Comparison of ENCODE assay signal across 11 cellular contexts in genomic region chr12:112122823-112123690, GRCh38. TPM values are rescaled to one million over a fixed set of nuclear protein-coding genes. Genes with fewer than 3 reads are reported as not detected.
DNase-seq lines count a peak whose midpoint lies in the region; ATAC-seq and TF ChIP-seq lines count a peak whose summit lies in the region.
"Had no signal": no experiment of that assay in that cellular context is flagged by ENCODE, and none has a peak within 500 bp of the region (broad histone marks: within the 10 kb centered on the region; RNA-seq: fewer than 3 reads in every experiment).

No MANE protein-coding gene starts in this region.

- DNase-seq in Caki2 (ENCODE audit: low read depth): peak; percentile 64
- DNase-seq in NCI-H226: peak; percentile 85
- DNase-seq in endodermal cell: peak; percentile 36
- peak; percentile 27 for DNase-seq in non-pigmented ciliary epithelial cell (ENCODE audit: low read depth)
- DNase-seq in G401 (ENCODE audit: low spot score): no peak
- no peak for DNase-seq in stimulated activated naive CD4-positive, alpha-beta T cell treated with Interleukin-2 at 50 U/mL for 16 hours (lab: John Stamatoyannopoulos, UW)
- DNase-seq in NCI-H82 treated with DMSO at 0.1 percent for 48 hours (lab: John Stamatoyannopoulos, UW; ENCODE audit: unreplicated experiment): no peak
- DNase-seq: MV-4-11, naive B cell, T-helper 1 cell had no signal

- H3K9me3 Mint-ChIP-seq in endodermal cell: no peaks in the 10 kb centered on the region
- H3K9me3 Mint-ChIP-seq: naive B cell had no signal

- peaks cover 3% of the 10 kb centered on the region for H3K4me1 ChIP-seq in endodermal cell (ENCODE audit: control insufficient read depth, insufficient read depth, low read length)

- WGBS in endodermal cell (ENCODE audit: insufficient coverage in 1 of 2, insufficient read length in 1 of 2), 2 experiments: 85 to 87% methylated on average over 8 to 12 of the region's 12 CpGs

- in situ Hi-C loops in Caki2 (cut with HindIII; ENCODE audit: low pct_unique_long_range_greater_than_20kb, low sequenced_read_pairs) (no loop called here), G401 (cut with HindIII; ENCODE audit: low sequenced_read_pairs) (no loop called here)

- no peak overlapping the region for H3K27ac ChIP-seq in endodermal cell (ENCODE audit: low read depth, low read length)

- TF ChIP-seq CTCF in endodermal cell (conservative IDR thresholded peaks at IDR 0.05): no peak

- no peak overlapping the region for H3K4me3 ChIP-seq in endodermal cell (ENCODE audit: low read length)

- H3K36me3 Mint-ChIP-seq in endodermal cell (ENCODE audit: low read depth): no peaks in the 10 kb centered on the region
- H3K36me3 Mint-ChIP-seq: naive B cell had no signal

- peaks cover 11% of the 10 kb centered on the region for H3K4me1 Mint-ChIP-seq in endodermal cell

- H3K4me3 Mint-ChIP-seq in endodermal cell: no peak overlapping the region

- H3K27ac Mint-ChIP-seq in endodermal cell: no peak overlapping the region
- H3K27ac Mint-ChIP-seq: naive B cell had no signal

- H3K27me3 ChIP-seq in endodermal cell (ENCODE audit: control insufficient read depth, insufficient read depth, low read length, poor library complexity, severe bottlenecking): no peaks in the 10 kb centered on the region

- peaks cover 3% of the 10 kb centered on the region for H3K27me3 Mint-ChIP-seq in endodermal cell (ENCODE audit: insufficient read depth)

- no peak overlapping the region for H3K9ac ChIP-seq in endodermal cell (ENCODE audit: extremely low read depth, low read length, poor library complexity, severe bottlenecking)

- no peaks in the 10 kb centered on the region for H3K36me3 ChIP-seq in endodermal cell (ENCODE audit: control insufficient read depth, insufficient read depth, low read length)

- no peak for ATAC-seq in GM21528 (IDR thresholded peaks at IDR 0.05; ENCODE audit: low FRiP score, unreplicated experiment)

- no peaks in the 10 kb centered on the region for H3K9me3 ChIP-seq in endodermal cell (ENCODE audit: control insufficient read depth, low read length)

RNA-seq across cellular contexts. Expression of gene TRAFD1, which starts 2.3 kb away (rescaled TPM):
- total RNA-seq in Caki2 (2014; rRNA removed; shearing (Covaris generic); ENCODE audit: low replicate concordance): 26.4 and 32.3 TPM in 2 replicates
- 10 to 100 TPM; 25.2 to 28.9 TPM for total RNA-seq in endodermal cell
- polyA plus RNA-seq in endodermal cell (2013, experiment 1 of 2): 37.6 TPM
- polyA plus RNA-seq in endodermal cell (2013, experiment 2 of 2): 32.3 TPM
- total RNA-seq in G401 (2014; rRNA removed; shearing (Covaris generic)): 31.8 and 47.3 TPM in 2 replicates

RNA-seq across cellular contexts. Expression of gene NAA25, which starts 14.5 kb away (rescaled TPM):
- 7.9 and 29.2 TPM in 2 replicates for total RNA-seq in Caki2 (2014; rRNA removed; shearing (Covaris generic); ENCODE audit: low replicate concordance)
- total RNA-seq in endodermal cell: 10 to 100 TPM; 34.2 to 36.3 TPM
- 23.2 TPM for polyA plus RNA-seq in endodermal cell (2013, experiment 1 of 2)
- polyA plus RNA-seq in endodermal cell (2013, experiment 2 of 2): 20.1 TPM
- total RNA-seq in G401 (2014; rRNA removed; shearing (Covaris generic)): 6.9 and 7.7 TPM in 2 replicates

Comparison
In these comparisons a context has a peak if more than half of its experiments do, and no peak if none do; other contexts are left out.
1. DNase-seq: peak in Caki2 (single experiment), NCI-H226 (single experiment), endodermal cell (single experiment) and non-pigmented ciliary epithelial cell (single experiment); none in G401 (single experiment), stimulated activated naive CD4-positive, alpha-beta T cell treated with Interleukin-2 at 50 U/mL for 16 hours (single experiment) and NCI-H82 treated with DMSO at 0.1 percent for 48 hours (single experiment).